13 cellular contexts compared by ENCODE assay signal in genomic region chr6:43851204-43851855, GRCh38.
DNase-seq lines count a peak whose midpoint lies in the region; ATAC-seq, FAIRE-seq and TF ChIP-seq lines count a peak whose summit lies in the region.
"Had no signal": no experiment of that assay in that cellular context is flagged by ENCODE, and none has a peak within 500 bp of the region (broad histone marks: within the 10 kb centered on the region; RNA-seq: fewer than 3 reads in every experiment).

No MANE protein-coding gene starts in this region.

- H3K36me3 ChIP-seq in SK-N-SH (replicated peaks in 1 of 2; ENCODE audit: control insufficient read depth in 1 of 2, insufficient read depth in 2 of 2, low read length in 1 of 2), result no peaks in the 10 kb centered on the region
- H3K36me3 ChIP-seq in kidney (ENCODE audit: control insufficient read depth in 1 of 2, insufficient read depth in 2 of 2, low read length in 2 of 2), result no peaks in the 10 kb centered on the region

- CTCF ChIA-PET in SK-N-SH (lab: Yijun Ruan, JAX), result no interaction called here

- H3K9ac ChIP-seq in SK-N-SH (no peak overlapping the region), kidney (ENCODE audit: low read length in 2 of 2) (no peak overlapping the region)

- no peak for FAIRE-seq in kidney (lab: Jason Lieb, UNC)
- FAIRE-seq: endometrium had no signal

- WGBS in SK-N-SH (ENCODE audit: low lambda C conversion rate), result 75% methylated on average over 4 of the region's 10 CpGs

- TF ChIP-seq EP300 in SK-N-SH (IDR thresholded peaks at IDR 0.05; ENCODE audit: borderline replicate concordance in 1 of 2, low read depth in 1 of 2, low read length in 1 of 2), result no peak

- no peaks in the 10 kb centered on the region for H3F3A ChIP-seq in SK-N-SH (replicated peaks; ENCODE audit: insufficient read depth)

- H3K79me2 ChIP-seq in SK-N-SH (ENCODE audit: insufficient read depth), result no peaks in the 10 kb centered on the region

- H2AFZ ChIP-seq in SK-N-SH (ENCODE audit: low read depth), result no peak overlapping the region

- no peak overlapping the region for H3K4me3 ChIP-seq in SK-N-SH (ENCODE audit: low read depth in 2 of 2, low read length in 1 of 2)
- H3K4me3 ChIP-seq in astrocyte of the cerebellum (ENCODE audit: low read depth, low read length), result no peak overlapping the region
- H3K4me3 ChIP-seq in kidney (ENCODE audit: low read length in 2 of 2), result no peak overlapping the region

- TF ChIP-seq CTCF in SK-N-SH (IDR thresholded peaks at IDR 0.05) (no peak), astrocyte of the cerebellum (IDR thresholded peaks at IDR 0.05; ENCODE audit: low read depth, low read length, missing control alignments) (no peak), kidney (IDR thresholded peaks at IDR 0.05; ENCODE audit: borderline replicate concordance, extremely low read depth, insufficient read depth) (no peak)

- no peak for TF ChIP-seq RAD21 in SK-N-SH (IDR thresholded peaks at IDR 0.05; ENCODE audit: low read length)

- DNase-seq in SK-N-SH (no peak), astrocyte of the cerebellum (ENCODE audit: low read depth) (peak; percentile 45), kidney (peak; percentile 74), DMS153 treated with DMSO at 0.1 percent for 48 hours (lab: John Stamatoyannopoulos, UW; ENCODE audit: unreplicated experiment) (no peak), DMS53 (lab: John Stamatoyannopoulos, UW) (no peak), KG1 (lab: John Stamatoyannopoulos, UW) (no peak), NCI-H1105 (lab: John Stamatoyannopoulos, UW) (no peak)
- DNase-seq: activated naive CD8-positive, alpha-beta T cell treated with anti-CD3 and anti-CD28 coated beads, Interleukin-2, amount 10 ng/mL, durations not matched to agents 7 days and 5 days; NCI-H2081 treated with DMSO at 0.1 percent for 48 hours; stimulated activated naive CD4-positive, alpha-beta T cell had no signal

- intact Hi-C loops in kidney (cut with DNase I), result no loop called here

- no peaks in the 10 kb centered on the region for H4K20me1 ChIP-seq in SK-N-SH (ENCODE audit: insufficient read depth)

- H3K27ac ChIP-seq in SK-N-SH (ENCODE audit: low read depth in 2 of 2, low read length in 1 of 2) (no peak overlapping the region), kidney (ENCODE audit: low read depth in 2 of 2, low read length in 2 of 2) (no peak overlapping the region)
- H3K27ac ChIP-seq: 22Rv1 had no signal

- H3K27me3 ChIP-seq in SK-N-SH (ENCODE audit: insufficient read depth), result no peaks in the 10 kb centered on the region

- no peaks in the 10 kb centered on the region for H3K9me2 ChIP-seq in SK-N-SH

- POLR2A ChIA-PET in SK-N-SH (lab: Yijun Ruan, JAX), result no interaction called here

- H3K9me3 ChIP-seq in SK-N-SH (no peaks in the 10 kb centered on the region), kidney (ENCODE audit: control insufficient read depth in 1 of 2, low read length in 2 of 2) (no peaks in the 10 kb centered on the region)

- no peak overlapping the region for H3K4me2 ChIP-seq in SK-N-SH

- in situ Hi-C loops in astrocyte of the cerebellum (cut with HindIII; ENCODE audit: low sequenced_read_pairs), result no loop called here

- peak; percentile 58 for ATAC-seq in SK-N-SH treated with all-trans-retinoic acid at 6 μM for 48 hours

- peaks cover 0 to 27% of the 10 kb centered on the region in 2 experiments; a peak in 1 of 4 replicates for H3K4me1 ChIP-seq in SK-N-SH (ENCODE audit: control insufficient read depth in 1 of 2, insufficient read depth in 2 of 2, low read depth in 1 of 2, low read length in 1 of 2)
- no peaks in the 10 kb centered on the region for H3K4me1 ChIP-seq in kidney (ENCODE audit: control insufficient read depth in 1 of 2, insufficient read depth in 1 of 2, low read depth in 1 of 2, low read length in 2 of 2)

TF ChIP-seq in SK-N-SH treated with all-trans-retinoic acid at 6 μM for 48 hours, 23 proteins besides CTCF, POLR2A, EP300 and RAD21:
- TF ChIP-seq PATZ1 (CRISPR knock-in tag; IDR thresholded peaks at IDR 0.05; ENCODE audit: borderline replicate concordance), result peak; percentile 23; the same call in 1 of the 2 replicates
- TF ChIP-seq, protein P1, sequence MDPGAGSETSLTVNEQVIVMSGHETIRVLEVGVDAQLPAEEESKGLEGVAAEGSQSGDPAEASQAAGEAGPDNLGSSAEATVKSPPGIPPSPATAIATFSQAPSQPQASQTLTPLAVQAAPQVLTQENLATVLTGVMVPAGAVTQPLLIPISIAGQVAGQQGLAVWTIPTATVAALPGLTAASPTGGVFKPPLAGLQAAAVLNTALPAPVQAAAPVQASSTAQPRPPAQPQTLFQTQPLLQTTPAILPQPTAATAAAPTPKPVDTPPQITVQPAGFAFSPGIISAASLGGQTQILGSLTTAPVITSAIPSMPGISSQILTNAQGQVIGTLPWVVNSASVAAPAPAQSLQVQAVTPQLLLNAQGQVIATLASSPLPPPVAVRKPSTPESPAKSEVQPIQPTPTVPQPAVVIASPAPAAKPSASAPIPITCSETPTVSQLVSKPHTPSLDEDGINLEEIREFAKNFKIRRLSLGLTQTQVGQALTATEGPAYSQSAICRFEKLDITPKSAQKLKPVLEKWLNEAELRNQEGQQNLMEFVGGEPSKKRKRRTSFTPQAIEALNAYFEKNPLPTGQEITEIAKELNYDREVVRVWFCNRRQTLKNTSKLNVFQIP (CRISPR knock-in tag; IDR thresholded peaks at IDR 0.05; ENCODE audit: borderline replicate concordance, low read depth), result no peak
- TF ChIP-seq ZFP3 (CRISPR knock-in tag; IDR thresholded peaks at IDR 0.05), result no peak
TF ChIP-seq in SK-N-SH treated with all-trans-retinoic acid at 6 μM for 48 hours: peak in this region for 1.

TF ChIP-seq in SK-N-SH, 30 proteins besides CTCF, POLR2A, EP300 and RAD21:
- TF ChIP-seq, protein P2, sequence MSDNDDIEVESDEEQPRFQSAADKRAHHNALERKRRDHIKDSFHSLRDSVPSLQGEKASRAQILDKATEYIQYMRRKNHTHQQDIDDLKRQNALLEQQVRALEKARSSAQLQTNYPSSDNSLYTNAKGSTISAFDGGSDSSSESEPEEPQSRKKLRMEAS (IDR thresholded peaks at IDR 0.05; ENCODE audit: low read depth), result no peak
- no peak for TF ChIP-seq JUND (IDR thresholded peaks at IDR 0.05)
- TF ChIP-seq MEF2A (IDR thresholded peaks at IDR 0.05; ENCODE audit: borderline replicate concordance, low read depth), result no peak
- no peak for TF ChIP-seq YY1 (IDR thresholded peaks at IDR 0.05; ENCODE audit: low read depth)
- TF ChIP-seq EZH2phosphoT487 (IDR thresholded peaks at IDR 0.05; ENCODE audit: borderline replicate concordance, low read depth), result no peak

Comparison
In these comparisons a context has a peak if more than half of its experiments do, and no peak if none do; other contexts are left out.
1. DNase-seq: peak in astrocyte of the cerebellum (single experiment) and kidney (single experiment); none in SK-N-SH (single experiment), DMS153 treated with DMSO at 0.1 percent for 48 hours (single experiment), DMS53 (single experiment), KG1 (single experiment) and NCI-H1105 (single experiment).